In the genomic region with DNA sequence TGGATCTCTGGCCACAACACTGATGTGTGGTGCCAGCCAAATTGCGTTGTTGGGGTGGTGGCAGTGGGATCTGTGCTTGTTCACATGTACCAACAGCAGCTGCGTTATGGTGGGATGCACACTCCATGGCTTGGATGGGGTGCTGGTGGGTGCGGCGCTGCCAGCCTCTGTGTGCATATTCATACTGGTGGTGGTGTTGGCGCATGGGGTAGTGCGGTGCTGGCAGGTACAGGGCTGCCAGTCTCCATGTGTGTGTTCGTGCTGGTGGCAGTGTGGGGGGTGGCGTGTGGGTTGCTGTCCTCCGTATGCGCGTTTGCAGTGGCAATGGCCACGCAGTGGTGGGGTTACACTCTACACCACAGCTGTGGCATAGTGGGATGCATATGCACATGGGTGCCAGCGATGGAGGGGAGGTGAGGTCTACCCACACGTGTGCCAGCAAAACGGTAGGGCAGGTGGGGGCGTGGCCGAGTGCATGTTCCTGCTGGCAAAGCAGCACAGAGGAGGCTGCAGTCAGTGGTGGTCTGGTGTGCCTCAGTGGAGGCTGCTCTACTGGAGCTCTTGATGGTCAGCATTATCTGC, we compare ENCODE assay signal across 38 cellular contexts. TPM values are rescaled to one million over a fixed set of nuclear protein-coding genes. Genes with fewer than 3 reads are reported as not detected.
"Had no signal": no experiment of that assay in that cellular context is flagged by ENCODE, and none has a peak within 500 bp of the region (broad histone marks: within the 10 kb centered on the region; RNA-seq: fewer than 3 reads in every experiment).

No MANE protein-coding gene starts in this region.

- H3K36me3 ChIP-seq: ascending aorta, cardiac muscle cell had no signal

- H3K27ac Mint-ChIP-seq: activated B cell treated with CpG ODN at 0.5 μM for 24 hours; activated CD4-positive, alpha-beta memory T cell treated with anti-CD3 and anti-CD28 coated beads, Interleukin-2, amount 10 ng/mL, durations not matched to agents 7 days and 5 days; activated CD4-positive, alpha-beta T cell treated with anti-CD3 and anti-CD28 coated beads for 36 hours; activated CD4-positive, alpha-beta T cell treated with anti-CD3 and anti-CD28 coated beads, Interleukin-2, amount 10 ng/mL, durations not matched to agents 7 days and 5 days; activated CD8-positive, alpha-beta memory T cell treated with anti-CD3 and anti-CD28 coated beads, Interleukin-2, amount 10 ng/mL, durations not matched to agents 7 days and 5 days; activated CD8-positive, alpha-beta T cell treated with anti-CD3 and anti-CD28 coated beads, Interleukin-2, amount 10 ng/mL, durations not matched to agents 7 days and 5 days; activated naive CD4-positive, alpha-beta T cell treated with anti-CD3 and anti-CD28 coated beads, Interleukin-2, amount 10 ng/mL, durations not matched to agents 7 days and 5 days; activated naive CD4-positive, alpha-beta T cell treated with anti-CD3 and anti-CD28 coated beads, Interleukin-2, amount 50 U/mL, for 24 hours; activated naive CD8-positive, alpha-beta T cell; activated naive CD8-positive, alpha-beta T cell treated with anti-CD3 and anti-CD28 coated beads, Interleukin-2, amount 10 ng/mL, durations not matched to agents 7 days and 5 days; activated naive CD8-positive, alpha-beta T cell treated with anti-CD3 and anti-CD28 coated beads, Interleukin-2, amount 50 U/mL, for 24 hours; activated T-cell treated with anti-CD3 and anti-CD28 coated beads, Interleukin-2, amount 50 U/mL, for 24 hours; activated T-helper 2 cell treated with anti-CD3 and anti-CD28 coated beads, Interferon-gamma antibody, Interleukin-2, Interleukin-4, amounts not matched to agents 10 μg/mL and 5 μg/mL and 100 μg/mL, durations not matched to agents 14 hours and 24 hours and 36 hours; brain; T-helper 1 cell treated with Interleukin-12 subunit alpha and Interleukin-12 subunit beta and Interleukin-4 antibody, amounts not matched to agents 30 μg/mL and 1 μg/mL, for 36 hours; T-helper 2 cell treated with Interferon-gamma antibody and Interleukin-4, amounts not matched to agents 5 μg/mL and 100 μg/mL, for 36 hours had no signal

- H3K27ac ChIP-seq: ascending aorta, cardiac muscle cell, VCaP had no signal

- H3K4me1 Mint-ChIP-seq: activated B cell treated with CpG ODN at 0.5 μM for 24 hours; activated CD4-positive, alpha-beta memory T cell treated with anti-CD3 and anti-CD28 coated beads, Interleukin-2, amount 10 ng/mL, durations not matched to agents 7 days and 5 days; activated CD4-positive, alpha-beta T cell treated with anti-CD3 and anti-CD28 coated beads for 36 hours; activated CD4-positive, alpha-beta T cell treated with anti-CD3 and anti-CD28 coated beads, Interleukin-2, amount 10 ng/mL, durations not matched to agents 7 days and 5 days; activated CD8-positive, alpha-beta memory T cell treated with anti-CD3 and anti-CD28 coated beads, Interleukin-2, amount 10 ng/mL, durations not matched to agents 7 days and 5 days; activated naive CD4-positive, alpha-beta T cell treated with anti-CD3 and anti-CD28 coated beads, Interleukin-2, amount 10 ng/mL, durations not matched to agents 7 days and 5 days; brain had no signal

- H3K4me3 Mint-ChIP-seq: activated B cell treated with CpG ODN at 0.5 μM for 24 hours; activated CD4-positive, alpha-beta memory T cell treated with anti-CD3 and anti-CD28 coated beads, Interleukin-2, amount 10 ng/mL, durations not matched to agents 7 days and 5 days; activated CD4-positive, alpha-beta T cell treated with anti-CD3 and anti-CD28 coated beads for 36 hours; activated CD4-positive, alpha-beta T cell treated with anti-CD3 and anti-CD28 coated beads, Interleukin-2, amount 10 ng/mL, durations not matched to agents 7 days and 5 days; activated CD8-positive, alpha-beta memory T cell treated with anti-CD3 and anti-CD28 coated beads, Interleukin-2, amount 10 ng/mL, durations not matched to agents 7 days and 5 days; activated CD8-positive, alpha-beta T cell treated with anti-CD3 and anti-CD28 coated beads, Interleukin-2, amount 10 ng/mL, durations not matched to agents 7 days and 5 days; activated naive CD4-positive, alpha-beta T cell treated with anti-CD3 and anti-CD28 coated beads, Interleukin-2, amount 10 ng/mL, durations not matched to agents 7 days and 5 days; activated naive CD4-positive, alpha-beta T cell treated with anti-CD3 and anti-CD28 coated beads, Interleukin-2, amount 50 U/mL, for 24 hours; activated naive CD8-positive, alpha-beta T cell; activated naive CD8-positive, alpha-beta T cell treated with anti-CD3 and anti-CD28 coated beads, Interleukin-2, amount 10 ng/mL, durations not matched to agents 7 days and 5 days; activated naive CD8-positive, alpha-beta T cell treated with anti-CD3 and anti-CD28 coated beads, Interleukin-2, amount 50 U/mL, for 24 hours; activated T-cell treated with anti-CD3 and anti-CD28 coated beads, Interleukin-2, amount 50 U/mL, for 24 hours; brain; central memory CD8-positive, alpha-beta T cell; T-helper 1 cell treated with Interleukin-12 subunit alpha and Interleukin-12 subunit beta and Interleukin-4 antibody, amounts not matched to agents 30 μg/mL and 1 μg/mL, for 36 hours; T-helper 2 cell treated with Interferon-gamma antibody and Interleukin-4, amounts not matched to agents 5 μg/mL and 100 μg/mL, for 36 hours had no signal

- H3K27me3 ChIP-seq: ascending aorta, cardiac muscle cell had no signal

- ATAC-seq: activated CD4-positive, alpha-beta T cell treated with anti-CD3 and anti-CD28 coated beads for 36 hours; activated CD8-positive, alpha-beta memory T cell treated with anti-CD3 and anti-CD28 coated beads, Interleukin-2, amount 10 ng/mL, durations not matched to agents 7 days and 5 days; activated CD8-positive, alpha-beta T cell treated with anti-CD3 and anti-CD28 coated beads, Interleukin-2, amount 10 ng/mL, durations not matched to agents 7 days and 5 days; activated naive CD8-positive, alpha-beta T cell treated with anti-CD3 and anti-CD28 coated beads, Interleukin-2, amount 50 U/mL, for 24 hours had no signal

- H3K4me1 ChIP-seq: ascending aorta had no signal

- H3K27me3 Mint-ChIP-seq: activated B cell treated with CpG ODN at 0.5 μM for 24 hours; activated CD4-positive, alpha-beta memory T cell treated with anti-CD3 and anti-CD28 coated beads, Interleukin-2, amount 10 ng/mL, durations not matched to agents 7 days and 5 days; activated CD4-positive, alpha-beta T cell treated with anti-CD3 and anti-CD28 coated beads for 36 hours; activated CD4-positive, alpha-beta T cell treated with anti-CD3 and anti-CD28 coated beads, Interleukin-2, amount 10 ng/mL, durations not matched to agents 7 days and 5 days; activated CD8-positive, alpha-beta memory T cell treated with anti-CD3 and anti-CD28 coated beads, Interleukin-2, amount 10 ng/mL, durations not matched to agents 7 days and 5 days; activated naive CD4-positive, alpha-beta T cell treated with anti-CD3 and anti-CD28 coated beads, Interleukin-2, amount 10 ng/mL, durations not matched to agents 7 days and 5 days; activated naive CD4-positive, alpha-beta T cell treated with anti-CD3 and anti-CD28 coated beads, Interleukin-2, amount 50 U/mL, for 24 hours; activated naive CD8-positive, alpha-beta T cell; activated naive CD8-positive, alpha-beta T cell treated with anti-CD3 and anti-CD28 coated beads, Interleukin-2, amount 10 ng/mL, durations not matched to agents 7 days and 5 days; activated naive CD8-positive, alpha-beta T cell treated with anti-CD3 and anti-CD28 coated beads, Interleukin-2, amount 50 U/mL, for 24 hours; activated T-cell treated with anti-CD3 and anti-CD28 coated beads, Interleukin-2, amount 50 U/mL, for 24 hours; central memory CD8-positive, alpha-beta T cell had no signal

- H3K4me3 ChIP-seq: ascending aorta, cardiac muscle cell had no signal

- DNase-seq: activated B cell treated with CpG ODN at 0.5 μM for 24 hours; activated CD4-positive, alpha-beta memory T cell treated with anti-CD3 and anti-CD28 coated beads, Interleukin-2, amount 10 ng/mL, durations not matched to agents 7 days and 5 days; activated CD4-positive, alpha-beta T cell treated with anti-CD3 and anti-CD28 coated beads for 1 hour; activated CD4-positive, alpha-beta T cell treated with anti-CD3 and anti-CD28 coated beads for 36 hours; activated CD4-positive, alpha-beta T cell treated with anti-CD3 and anti-CD28 coated beads for 48 hours; activated CD4-positive, alpha-beta T cell treated with anti-CD3 and anti-CD28 coated beads, Interleukin-2, amount 10 ng/mL, durations not matched to agents 7 days and 5 days; activated CD4-positive, alpha-beta T cell treated with anti-CD3 and anti-CD28 coated beads, Interleukin-2, amount 50 U/mL, for 48 hours; activated CD8-positive, alpha-beta memory T cell treated with anti-CD3 and anti-CD28 coated beads for 24 hours; activated CD8-positive, alpha-beta memory T cell treated with anti-CD3 and anti-CD28 coated beads, Interleukin-2, amount 10 ng/mL, durations not matched to agents 7 days and 5 days; activated CD8-positive, alpha-beta memory T cell treated with anti-CD3 and anti-CD28 coated beads, Interleukin-2, amount 50 U/mL, for 48 hours; activated CD8-positive, alpha-beta T cell treated with anti-CD3 and anti-CD28 coated beads, Interleukin-2, amount 10 ng/mL, durations not matched to agents 7 days and 5 days; activated effector memory CD4-positive, alpha-beta T cell treated with Interleukin-2 at 50 U/mL for 16 hours; activated gamma-delta T cell; activated naive CD4-positive, alpha-beta T cell treated with anti-CD3 and anti-CD28 coated beads, Interleukin-2, amount 10 ng/mL, durations not matched to agents 7 days and 5 days; activated naive CD4-positive, alpha-beta T cell treated with Interleukin-2 at 50 U/mL for 16 hours; activated naive CD8-positive, alpha-beta T cell treated with anti-CD3 and anti-CD28 coated beads, Interleukin-2, amount 10 ng/mL, durations not matched to agents 7 days and 5 days; activated naive CD8-positive, alpha-beta T cell treated with anti-CD3 and anti-CD28 coated beads, Interleukin-2, amount 50 U/mL, for 24 hours; activated T-cell treated with anti-CD3 and anti-CD28 coated beads, Interleukin-2, amount 50 U/mL, for 24 hours; activated T-cell treated with anti-CD3 and anti-CD28 coated beads, Interleukin-2, amount 50 U/mL, for 48 hours; amygdala; anterior cingulate cortex; caudate nucleus; SW 1271; T-helper 1 cell; T-helper 2 cell; T-helper 9 cell had no signal

- FAIRE-seq: bronchial epithelial cell, TTC549 had no signal

- H3K9me3 Mint-ChIP-seq: central memory CD8-positive, alpha-beta T cell had no signal

RNA-seq across cellular contexts. Expression of a gene that starts 26.5 kb away (rescaled TPM):
- total RNA-seq: ascending aorta had no signal
